ENCODE assay signal across 1 cellular context in genomic region chr15:88913850-88914169, GRCh38.
TF ChIP-seq lines count a peak whose summit lies in the region.

No MANE protein-coding gene starts in this region.

TF ChIP-seq in HepG2, 621 proteins besides CTCF, POLR2A, EP300 and RAD21:
- TF ChIP-seq, protein P1, sequence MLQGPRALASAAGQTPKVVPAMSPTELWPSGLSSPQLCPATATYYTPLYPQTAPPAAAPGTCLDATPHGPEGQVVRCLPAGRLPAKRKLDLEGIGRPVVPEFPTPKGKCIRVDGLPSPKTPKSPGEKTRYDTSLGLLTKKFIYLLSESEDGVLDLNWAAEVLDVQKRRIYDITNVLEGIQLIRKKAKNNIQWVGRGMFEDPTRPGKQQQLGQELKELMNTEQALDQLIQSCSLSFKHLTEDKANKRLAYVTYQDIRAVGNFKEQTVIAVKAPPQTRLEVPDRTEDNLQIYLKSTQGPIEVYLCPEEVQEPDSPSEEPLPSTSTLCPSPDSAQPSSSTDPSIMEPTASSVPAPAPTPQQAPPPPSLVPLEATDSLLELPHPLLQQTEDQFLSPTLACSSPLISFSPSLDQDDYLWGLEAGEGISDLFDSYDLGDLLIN (CRISPR knock-in tag; IDR thresholded peaks at IDR 0.05; ENCODE audit: borderline replicate concordance), result no peak
- no peak for TF ChIP-seq ZMAT5 (CRISPR knock-in tag; IDR thresholded peaks at IDR 0.05; ENCODE audit: borderline replicate concordance, low read depth)
- TF ChIP-seq ZNF883 (CRISPR knock-in tag; IDR thresholded peaks at IDR 0.05; ENCODE audit: not compliant biosample characterization), result no peak
